19 cellular contexts compared by ENCODE assay signal in genomic region chr6:996271-996852, GRCh38.
DNase-seq lines count a peak whose midpoint lies in the region; TF ChIP-seq lines count a peak whose summit lies in the region.
"Had no signal": no experiment of that assay in that cellular context is flagged by ENCODE, and none has a peak within 500 bp of the region (broad histone marks: within the 10 kb centered on the region; RNA-seq: fewer than 3 reads in every experiment).

No MANE protein-coding gene starts in this region.

- TF ChIP-seq RAD21 in Ishikawa (IDR thresholded peaks at IDR 0.05; ENCODE audit: low read depth), result no peak

- H3K9me3 ChIP-seq in stomach, result no peaks in the 10 kb centered on the region
- H3K9me3 ChIP-seq: A549, MG63, SJSA1 had no signal

- intact Hi-C loops in stomach (cut with DNase I; ENCODE audit: low total_unique reads), result no loop called here

- DNase-seq in RPMI8226 (peak; percentile 74), mesenteric fat pad (ENCODE audit: low spot score) (peak; percentile 47), stomach (peak; percentile 26), globus pallidus (ENCODE audit: low spot score) (no peak), NCI-H526 (lab: John Stamatoyannopoulos, UW) (no peak)
- DNase-seq in activated CD4-positive, alpha-beta T cell treated with anti-CD3 and anti-CD28 coated beads for 4 hours, result no peak
- DNase-seq: DMS53, EL, H7, MG63, NCI-H1048, NCI-H146, NCI-H2029, NCI-H2227 treated with DMSO at 0.1 percent for 48 hours, NCI-H510A, NCI-H748 treated with DMSO at 0.1 percent for 48 hours had no signal

- no peaks in the 10 kb centered on the region for H3K27me3 ChIP-seq in stomach
- H3K27me3 ChIP-seq: MG63, SJSA1 had no signal

- TF ChIP-seq POLR2A in stomach (IDR thresholded peaks at IDR 0.05), result no peak

- 38 to 65% (median 45%) methylated on average over 9 of the region's 9 CpGs for WGBS in stomach, 5 donors

- H3K4me3 ChIP-seq in stomach, result no peak overlapping the region
- H3K4me3 ChIP-seq: A549, MG63, SJSA1 had no signal

- H3K27ac ChIP-seq in stomach, result no peak overlapping the region
- H3K27ac ChIP-seq: A549, SJSA1 had no signal

- TF ChIP-seq CTCF in stomach (IDR thresholded peaks at IDR 0.05), result no peak

- no peaks in the 10 kb centered on the region for H3K4me1 ChIP-seq in stomach
- H3K4me1 ChIP-seq: A549, SJSA1 had no signal

- H3K36me3 ChIP-seq in stomach, result no peaks in the 10 kb centered on the region
- H3K36me3 ChIP-seq: MG63, SJSA1 had no signal

- no peak for TF ChIP-seq EP300 in Ishikawa (IDR thresholded peaks at IDR 0.05; ENCODE audit: borderline replicate concordance)
- no peak for TF ChIP-seq EP300 in stomach (IDR thresholded peaks at IDR 0.05)

TF ChIP-seq in Ishikawa, 13 proteins besides CTCF, POLR2A, EP300 and RAD21:
- TF ChIP-seq CEBPB (IDR thresholded peaks at IDR 0.05) (no peak), MAX (IDR thresholded peaks at IDR 0.05) (peak; percentile 44; the same call in 1 of the 2 replicates)

Comparison
In these comparisons a context has a peak if more than half of its experiments do, and no peak if none do; other contexts are left out.
1. DNase-seq: peak in RPMI8226 (single experiment), mesenteric fat pad (single experiment) and stomach (single experiment); none in globus pallidus (single experiment), NCI-H526 (0 of 2) and activated CD4-positive, alpha-beta T cell treated with anti-CD3 and anti-CD28 coated beads for 4 hours (0 of 2).